Comparison of ENCODE assay signal across 2 cellular contexts in the genomic region with DNA sequence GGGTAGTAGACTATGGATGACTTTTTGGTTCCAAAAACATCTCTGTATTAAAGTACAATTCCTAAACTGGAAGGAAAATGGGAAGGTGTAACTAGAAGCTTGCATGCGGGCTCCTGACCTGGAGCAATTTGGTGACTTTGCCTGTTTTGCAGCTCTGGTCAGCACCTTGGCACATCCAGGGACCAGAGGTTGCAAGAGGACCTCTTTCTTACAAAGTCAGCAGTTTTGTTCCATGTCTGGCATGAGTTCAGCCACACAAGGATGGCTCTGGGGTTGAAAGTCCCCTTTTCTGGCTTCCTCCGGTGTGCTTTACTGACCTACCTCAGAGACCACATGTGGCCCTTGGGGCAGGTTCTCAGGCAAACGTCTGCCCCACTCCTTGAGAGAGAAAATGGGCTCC.
TF ChIP-seq lines count a peak whose summit lies in the region.

No MANE protein-coding gene starts in this region.

TF ChIP-seq in HepG2, 621 proteins besides CTCF, POLR2A, EP300 and RAD21:
- TF ChIP-seq MAFK (conservative IDR thresholded peaks at IDR 0.05 in 1 of 2, IDR thresholded peaks at IDR 0.05 in 1 of 2; ENCODE audit: low read length in 2 of 2) (peak; percentile 89 to 91), MAFF (IDR thresholded peaks at IDR 0.05; ENCODE audit: low read depth, low read length) (peak; percentile 88), HNF4A (CRISPR knock-in tag; IDR thresholded peaks at IDR 0.05) (no peak)

TF ChIP-seq in K562, 482 proteins besides CTCF, POLR2A, EP300 and RAD21:
- TF ChIP-seq ADNP (tag; IDR thresholded peaks at IDR 0.05) (no peak), C11orf30 (IDR thresholded peaks at IDR 0.05; ENCODE audit: low read depth) (peak; percentile 72), NCOA6 (IDR thresholded peaks at IDR 0.05) (no peak), MAFG (tag; conservative IDR thresholded peaks at IDR 0.05) (0 out of 2 replicates have a peak, but pooled peaks have one; percentile 26), ZNF316 (IDR thresholded peaks at IDR 0.05) (peak; percentile 72)
